ENCODE assay signal across 8 cellular contexts in genomic region chr2:113203901-113204519, GRCh38. TPM values are rescaled to one million over a fixed set of nuclear protein-coding genes. Genes with fewer than 3 reads are reported as not detected.
DNase-seq lines count a peak whose midpoint lies in the region; ATAC-seq and TF ChIP-seq lines count a peak whose summit lies in the region.

No MANE protein-coding gene starts in this region.

- H3K4me3 ChIP-seq in GM12865 (ENCODE audit: low read depth, low read length): no peak overlapping the region

- TF ChIP-seq CTCF in GM12865 (IDR thresholded peaks at IDR 0.05; ENCODE audit: insufficient read depth, low read depth, low read length, missing control alignments): peak; percentile 85

- no peaks in the 10 kb centered on the region for H3K9me3 Mint-ChIP-seq in activated naive CD4-positive, alpha-beta T cell treated with anti-CD3 and anti-CD28 coated beads, Interleukin-2, amount 50 U/mL, for 72 hours

- peak overlapping the region; percentile 22 to 70 for H3K27ac Mint-ChIP-seq in activated naive CD4-positive, alpha-beta T cell treated with anti-CD3 and anti-CD28 coated beads, Interleukin-2, amount 50 U/mL, for 72 hours

- peaks cover 0 to 13% of the 10 kb centered on the region in 2 donors for H3K36me3 Mint-ChIP-seq in activated naive CD4-positive, alpha-beta T cell treated with anti-CD3 and anti-CD28 coated beads, Interleukin-2, amount 50 U/mL, for 72 hours

- CTCF ChIA-PET in HEK293T (lab: Yijun Ruan, JAX): interaction anchor here (0.5 to 2.5 kb wide), 23 partner anchors 9 to 379 kb away, joined by 3 to 35 read pairs (median 4); partner anchors contain the start of gene PSD4

- POLR2A ChIA-PET in HEK293T (lab: Yijun Ruan, JAX): interaction anchor here (1.0 kb wide), 1 partner anchor 37 kb away, joined by 3 read pairs; no protein-coding TSS in a partner anchor

- peak; percentile 80 for DNase-seq in GM12865 (ENCODE audit: low read depth)
- DNase-seq in HEK293T (ENCODE audit: extremely low spot score): peak; percentile 83
- DNase-seq in MV-4-11 (lab: John Stamatoyannopoulos, UW): peak; percentile 60
- DNase-seq in SKM-1 treated with dmso at 0.1 percent for 144 hours (lab: John Stamatoyannopoulos, UW; ENCODE audit: unreplicated experiment): peak; percentile 65
- DNase-seq in activated naive CD4-positive, alpha-beta T cell treated with anti-CD3 and anti-CD28 coated beads, Interleukin-2, amount 50 U/mL, for 72 hours (ENCODE audit: low spot score in 2 of 2): peak; percentile 70 to 73
- peak; percentile 81 for DNase-seq in cardiac septum (ENCODE audit: low spot score)
- peak; percentile 86 for DNase-seq in retina
- no peak for DNase-seq in GF-D8 (lab: John Stamatoyannopoulos, UW)

- intact Hi-C loops in cardiac septum (cut with DNase I): loop anchor here (1.0 to 5.0 kb wide), 4 partner anchors 45 to 183 kb away; no protein-coding TSS in a partner anchor

- peak; percentile 72 to 78 for ATAC-seq in activated naive CD4-positive, alpha-beta T cell treated with anti-CD3 and anti-CD28 coated beads, Interleukin-2, amount 50 U/mL, for 72 hours

TF ChIP-seq in HEK293T, 16 proteins besides CTCF, POLR2A, EP300 and RAD21:
- TF ChIP-seq SP1 (IDR thresholded peaks at IDR 0.05) (no peak), ZNF384 (IDR thresholded peaks at IDR 0.05) (no peak), L3MBTL2 (conservative IDR thresholded peaks at IDR 0.05) (no peak), ARNT (IDR thresholded peaks at IDR 0.05) (no peak), PKNOX1 (IDR thresholded peaks at IDR 0.05) (no peak), CTBP1 (IDR thresholded peaks at IDR 0.05; ENCODE audit: borderline replicate concordance) (no peak), FOXK2 (IDR thresholded peaks at IDR 0.05) (no peak), HDGF (IDR thresholded peaks at IDR 0.05; ENCODE audit: borderline replicate concordance) (no peak), FOXA1 (IDR thresholded peaks at IDR 0.05) (no peak), ELF4 (IDR thresholded peaks at IDR 0.05) (no peak), TARDBP (IDR thresholded peaks at IDR 0.05) (no peak), BHLHE40 (IDR thresholded peaks at IDR 0.05; ENCODE audit: borderline replicate concordance) (no peak)

RNA-seq across cellular contexts. Expression of gene PSD4, which starts 30.2 kb away (rescaled TPM):
- 100 to 1,000 TPM; 137 to 305 TPM for total RNA-seq in activated naive CD4-positive, alpha-beta T cell treated with anti-CD3 and anti-CD28 coated beads, Interleukin-2, amount 50 U/mL, for 72 hours
- 2.3 TPM for total RNA-seq in cardiac septum

Comparison
In these comparisons a context has a peak if more than half of its experiments do, and no peak if none do; other contexts are left out.
1. RNA of gene PSD4, which starts 30.2 kb away (total RNA-seq): 137 to 305 TPM in activated naive CD4-positive, alpha-beta T cell treated with anti-CD3 and anti-CD28 coated beads, Interleukin-2, amount 50 U/mL, for 72 hours; 2.3 TPM in cardiac septum (single experiment); every median in the first group is over 10 times any median in the second.